In genomic region chr11:5992604-5993251, GRCh38 we compare ENCODE assay signal across 9 cellular contexts. TPM values are rescaled to one million over a fixed set of nuclear protein-coding genes. Genes with fewer than 3 reads are reported as not detected.
A peak's percentile ranks its signal among the peaks of the same experiment; 100 is the strongest.
DNase-seq lines count a peak whose midpoint lies in the region; ATAC-seq and TF ChIP-seq lines count a peak whose summit lies in the region.
"Had no signal": no experiment of that assay in that cellular context is flagged by ENCODE, and none has a peak within 500 bp of the region (broad histone marks: within the 10 kb centered on the region; RNA-seq: fewer than 3 reads in every experiment).

No MANE protein-coding gene starts in this region.

- no peaks in the 10 kb centered on the region for H3K9me3 Mint-ChIP-seq in activated naive CD4-positive, alpha-beta T cell treated with anti-CD3 and anti-CD28 coated beads, Interleukin-2, amount 10 ng/mL, durations not matched to agents 7 days and 5 days

- H3K9me3 ChIP-seq in DND-41 (ENCODE audit: insufficient read depth, low read length, severe bottlenecking), result no peaks in the 10 kb centered on the region
- H3K9me3 ChIP-seq in HAP-1, result no peaks in the 10 kb centered on the region
- no peaks in the 10 kb centered on the region for H3K9me3 ChIP-seq in SU-DHL-6 (ENCODE audit: insufficient read depth, low read length)

- intact Hi-C loops in left colon (cut with DNase I, micrococcal nuclease), result no loop called here

- H4K20me1 ChIP-seq in DND-41 (ENCODE audit: insufficient read depth, low read length) (no peaks in the 10 kb centered on the region), SU-DHL-6 (ENCODE audit: low read depth, low read length) (no peaks in the 10 kb centered on the region)

- H3K4me2 ChIP-seq in DND-41 (ENCODE audit: insufficient read depth, low read length), result no peak overlapping the region
- H3K4me2 ChIP-seq in SU-DHL-6 (ENCODE audit: low read depth, low read length, poor library complexity, severe bottlenecking), result no peak overlapping the region

- H3K4me3 Mint-ChIP-seq in activated naive CD4-positive, alpha-beta T cell treated with anti-CD3 and anti-CD28 coated beads, Interleukin-2, amount 10 ng/mL, durations not matched to agents 7 days and 5 days, result no peak overlapping the region

- DNase-seq in DND-41 (no peak), HAP-1 (ENCODE audit: low spot score in 2 of 2) (peak; percentile 17 to 35), left colon (no peak), ecto neural progenitor cell (ENCODE audit: low spot score) (no peak), Ammon's horn (ENCODE audit: low spot score) (no peak)
- DNase-seq in activated naive CD4-positive, alpha-beta T cell treated with anti-CD3 and anti-CD28 coated beads, Interleukin-2, amount 10 ng/mL, durations not matched to agents 7 days and 5 days, result no peak

- H3K36me3 Mint-ChIP-seq in activated naive CD4-positive, alpha-beta T cell treated with anti-CD3 and anti-CD28 coated beads, Interleukin-2, amount 10 ng/mL, durations not matched to agents 7 days and 5 days, result no peaks in the 10 kb centered on the region

- in situ Hi-C loops in HAP-1 (cut with MboI; ENCODE audit: low sequenced_read_pairs), result no loop called here

- H3K27ac ChIP-seq in DND-41 (ENCODE audit: low read length) (no peak overlapping the region), SU-DHL-6 (ENCODE audit: low read depth, low read length) (no peak overlapping the region)
- H3K27ac ChIP-seq: SK-N-MC had no signal

- no peak overlapping the region for H3K9ac ChIP-seq in DND-41 (ENCODE audit: low read depth, low read length)
- H3K9ac ChIP-seq in SU-DHL-6 (ENCODE audit: low read length), result no peak overlapping the region

- H3K27me3 Mint-ChIP-seq in activated naive CD4-positive, alpha-beta T cell treated with anti-CD3 and anti-CD28 coated beads, Interleukin-2, amount 10 ng/mL, durations not matched to agents 7 days and 5 days, result peaks cover 16% of the 10 kb centered on the region

- no peaks in the 10 kb centered on the region for H3K4me1 ChIP-seq in DND-41 (ENCODE audit: insufficient read depth, low read length)
- H3K4me1 ChIP-seq in HAP-1, result no peaks in the 10 kb centered on the region

- CTCF ChIA-PET in activated naive CD4-positive, alpha-beta T cell treated with anti-CD3 and anti-CD28 coated beads, Interleukin-2, amount 10 ng/mL, durations not matched to agents 7 days and 5 days (lab: Charles Lee), result interaction anchor here (1.0 kb wide), 1 partner anchor 358 kb away, joined by 4 read pairs; no protein-coding TSS in a partner anchor

- no peak overlapping the region for H3K27ac Mint-ChIP-seq in activated naive CD4-positive, alpha-beta T cell treated with anti-CD3 and anti-CD28 coated beads, Interleukin-2, amount 10 ng/mL, durations not matched to agents 7 days and 5 days

- H3K27me3 ChIP-seq in DND-41 (ENCODE audit: insufficient read depth, low read length, poor library complexity) (peaks cover 8% of the 10 kb centered on the region), HAP-1 (ENCODE audit: low read depth) (no peaks in the 10 kb centered on the region; the same call in 1 of the 2 replicates), SU-DHL-6 (ENCODE audit: low read length) (no peaks in the 10 kb centered on the region)

- H3K79me2 ChIP-seq in DND-41 (ENCODE audit: insufficient read depth, low read length) (no peaks in the 10 kb centered on the region), SU-DHL-6 (ENCODE audit: insufficient read depth, low read length) (no peaks in the 10 kb centered on the region)

- H2AFZ ChIP-seq in DND-41 (ENCODE audit: low read depth, low read length), result no peak overlapping the region
- H2AFZ ChIP-seq in SU-DHL-6 (ENCODE audit: low read depth, low read length, severe bottlenecking), result no peak overlapping the region

- no peaks in the 10 kb centered on the region for H3K4me1 Mint-ChIP-seq in activated naive CD4-positive, alpha-beta T cell treated with anti-CD3 and anti-CD28 coated beads, Interleukin-2, amount 10 ng/mL, durations not matched to agents 7 days and 5 days

- no peaks in the 10 kb centered on the region for H3K9me2 ChIP-seq in SU-DHL-6 (replicated peaks; ENCODE audit: insufficient read depth, low read length)

- H3K36me3 ChIP-seq in DND-41 (ENCODE audit: insufficient read depth, low read length) (no peaks in the 10 kb centered on the region), HAP-1 (replicated peaks) (no peaks in the 10 kb centered on the region), SU-DHL-6 (ENCODE audit: low read length) (no peaks in the 10 kb centered on the region)

- H3K4me3 ChIP-seq in DND-41 (ENCODE audit: low read depth in 1 of 2, low read length in 2 of 2) (no peak overlapping the region), HAP-1 (no peak overlapping the region), SU-DHL-6 (ENCODE audit: insufficient read depth, low read length, poor library complexity, severe bottlenecking) (no peak overlapping the region)
- H3K4me3 ChIP-seq: SK-N-MC had no signal

- no peaks in the 10 kb centered on the region for H3F3A ChIP-seq in SU-DHL-6 (ENCODE audit: insufficient read depth)

- ATAC-seq in DND-41 (ENCODE audit: insufficient read depth, low read depth) (no peak), left colon (peak; percentile 42), HG02840 (IDR thresholded peaks at IDR 0.05; ENCODE audit: low FRiP score, unreplicated experiment) (no peak)

- TF ChIP-seq CTCF in DND-41 (IDR thresholded peaks at IDR 0.05; ENCODE audit: borderline replicate concordance, extremely low read depth, low read length, poor library complexity, severe bottlenecking) (peak; percentile 61), SU-DHL-6 (IDR thresholded peaks at IDR 0.05; ENCODE audit: insufficient read depth, low read length, poor library complexity, severe bottlenecking) (peak; percentile 46)

RNA-seq across cellular contexts. Expression of gene OR52L1, which starts 5.9 kb away (rescaled TPM):
- not detected for total RNA-seq in left colon

RNA-seq across cellular contexts. Expression of gene OR56A4, which starts 14.0 kb away (rescaled TPM):
- under 1 TPM in 1 of 2 donors, not detected in 1; 0.12 TPM for total RNA-seq in left colon

RNA-seq across cellular contexts. Expression of gene OR56A5, which starts 24.4 kb away (rescaled TPM):
- not detected for total RNA-seq in left colon

RNA-seq across cellular contexts. Expression of gene OR56A1, which starts 37.8 kb away (rescaled TPM):
- total RNA-seq in left colon, result under 1 TPM in 1 of 2 donors, not detected in 1; 0.03 TPM

RNA-seq across cellular contexts. Expression of gene OR56A3, which starts 50.7 kb away (rescaled TPM):
- not detected for total RNA-seq in left colon

Comparison
In these comparisons a context has a peak if more than half of its experiments do, and no peak if none do; other contexts are left out.
1. DNase-seq: peak in HAP-1 (2 of 2); none in DND-41 (single experiment), left colon (0 of 2), ecto neural progenitor cell (single experiment), activated naive CD4-positive, alpha-beta T cell treated with anti-CD3 and anti-CD28 coated beads, Interleukin-2, amount 10 ng/mL, durations not matched to agents 7 days and 5 days (single experiment) and Ammon's horn (single experiment).